In genomic region chr19:17775245-17775927, GRCh38 we compare ENCODE assay signal across 8 cellular contexts. TPM values are rescaled to one million over a fixed set of nuclear protein-coding genes. Genes with fewer than 3 reads are reported as not detected.
DNase-seq lines count a peak whose midpoint lies in the region; ATAC-seq and TF ChIP-seq lines count a peak whose summit lies in the region.

No MANE protein-coding gene starts in this region.

- H3K9me3 ChIP-seq in T-helper 17 cell (ENCODE audit: control insufficient read depth, low read length, poor library complexity, severe bottlenecking): no peaks in the 10 kb centered on the region

- peak; percentile 68 for TF ChIP-seq CTCF in AG10803 (conservative IDR thresholded peaks at IDR 0.05; ENCODE audit: low read length)
- TF ChIP-seq CTCF in chondrocyte (IDR thresholded peaks at IDR 0.05): peak; percentile 81
- no peak for TF ChIP-seq CTCF in omental fat pad (IDR thresholded peaks at IDR 0.05)

- H3K27me3 Mint-ChIP-seq in T-helper 17 cell (no peaks in the 10 kb centered on the region), chondrocyte (ENCODE audit: low read depth) (peaks cover 21% of the 10 kb centered on the region)

- H3K36me3 Mint-ChIP-seq in T-helper 17 cell (ENCODE audit: low read depth) (peaks cover 4% of the 10 kb centered on the region), chondrocyte (ENCODE audit: low read depth) (no peaks in the 10 kb centered on the region)

- H3K4me1 Mint-ChIP-seq in T-helper 17 cell (peaks cover 20% of the 10 kb centered on the region), chondrocyte (ENCODE audit: low read depth) (peaks cover 7% of the 10 kb centered on the region)

- no peak overlapping the region for H3K4me3 ChIP-seq in AG10803 (ENCODE audit: low read length)

- H3K27ac Mint-ChIP-seq in T-helper 17 cell: peak overlapping the region; percentile 71
- H3K27ac Mint-ChIP-seq in chondrocyte (ENCODE audit: unreplicated experiment): no peak overlapping the region

- ATAC-seq in T-helper 17 cell (no peak), omental fat pad (ENCODE audit: low FRiP score) (no peak)

- peak; percentile 9 for DNase-seq in AG10803 (ENCODE audit: low read depth)
- peak; percentile 52 for DNase-seq in H4 (ENCODE audit: low spot score)
- DNase-seq in T-helper 17 cell: no peak
- no peak for DNase-seq in chondrocyte (ENCODE audit: low spot score)
- peak; percentile 43 for DNase-seq in omental fat pad (ENCODE audit: low spot score)
- DNase-seq in DMS79 treated with DMSO at 0.1 percent for 48 hours (lab: John Stamatoyannopoulos, UW): no peak
- DNase-seq in SIG-M5 (lab: John Stamatoyannopoulos, UW): no peak
- no peak for DNase-seq in NCI-H774 (lab: John Stamatoyannopoulos, UW)

- no peaks in the 10 kb centered on the region for H3K9me3 Mint-ChIP-seq in chondrocyte (ENCODE audit: low read depth)

- no peak overlapping the region for H3K4me3 Mint-ChIP-seq in T-helper 17 cell
- H3K4me3 Mint-ChIP-seq in chondrocyte (ENCODE audit: unreplicated experiment): no peak overlapping the region

RNA-seq across cellular contexts. Expression of gene B3GNT3, which starts 19.6 kb away (rescaled TPM):
- not detected in 2 replicates for total RNA-seq in H4 (2014; rRNA removed; shearing (Covaris generic))
- total RNA-seq in T-helper 17 cell (under 1 TPM; 0.52 to 0.94 TPM), chondrocyte (not detected in 3 replicates), omental fat pad (under 1 TPM in 2 of 4 donors, not detected in 2; 0.19 to 0.32 TPM)

RNA-seq across cellular contexts. Expression of gene FCHO1, which starts 24.1 kb away (rescaled TPM):
- total RNA-seq in H4 (2014; rRNA removed; shearing (Covaris generic)): 0.58 TPM in 1 of 2 replicates, not detected in the other
- total RNA-seq in T-helper 17 cell (10 to 100 TPM; 69.2 to 71.9 TPM), chondrocyte (0.22 to 0.70 TPM (median 0.49 TPM) in 3 replicates), omental fat pad (1 to 10 TPM; 3.1 to 7.4 (median 4.9) TPM)

RNA-seq across cellular contexts. Expression of gene INSL3, which starts 45.9 kb away (rescaled TPM):
- total RNA-seq in H4 (2014; rRNA removed; shearing (Covaris generic)): not detected in 2 replicates
- total RNA-seq in T-helper 17 cell (1 to 10 TPM; 5.0 to 9.1 TPM), chondrocyte (not detected in 3 replicates), omental fat pad (1 to 10 TPM in 1 of 4 donors, not detected in 3; 2.7 TPM)

RNA-seq across cellular contexts. Expression of gene MAP1S, which starts 56.1 kb away (rescaled TPM):
- total RNA-seq in H4 (2014; rRNA removed; shearing (Covaris generic)): 6.7 and 14.6 TPM in 2 replicates
- total RNA-seq in T-helper 17 cell: 10 to 100 TPM; 34.6 to 36.0 TPM
- 34.7 to 64.4 TPM (median 61.3 TPM) in 3 replicates for total RNA-seq in chondrocyte
- 10 to 100 TPM; 19.4 to 35.9 (median 23.8) TPM for total RNA-seq in omental fat pad

Comparison
In these comparisons a context has a peak if more than half of its experiments do, and no peak if none do; other contexts are left out.
1. DNase-seq: peak in AG10803 (single experiment), H4 (single experiment) and omental fat pad (single experiment); none in T-helper 17 cell (0 of 3), chondrocyte (single experiment), DMS79 treated with DMSO at 0.1 percent for 48 hours (single experiment), SIG-M5 (single experiment) and NCI-H774 (single experiment).
2. CTCF ChIP-seq: peak in AG10803 (single experiment) and chondrocyte (single experiment); none in omental fat pad (0 of 3).
3. RNA of gene FCHO1, which starts 24.1 kb away (total RNA-seq): 69.2 to 71.9 TPM in T-helper 17 cell; 3.1 to 7.4 TPM in omental fat pad, 0.22 to 0.70 TPM in chondrocyte and 0.58 TPM in H4; every median in the first group is over 4 times any median in the second.